ENCODE assay signal across 1 cellular context in the genomic region with DNA sequence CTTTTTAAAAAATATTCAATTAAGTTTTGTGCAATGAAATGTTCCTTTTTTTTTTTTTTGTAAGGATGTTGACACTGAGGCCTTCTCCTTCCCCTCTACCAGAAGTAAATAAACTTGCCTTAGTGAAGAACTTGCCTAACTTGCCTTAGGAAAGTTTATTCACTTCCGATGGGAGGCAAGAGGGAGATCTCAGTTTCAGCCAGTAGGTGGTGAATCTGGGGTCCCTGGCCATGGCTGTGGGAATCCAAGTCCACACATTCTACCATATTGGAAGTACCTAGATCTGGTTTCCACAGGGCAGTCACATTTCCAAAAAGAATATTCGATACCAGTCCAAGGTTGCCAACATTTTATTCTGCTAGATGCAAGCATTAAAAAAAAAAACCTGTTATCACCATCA.
TF ChIP-seq lines count a peak whose summit lies in the region.

No MANE protein-coding gene starts in this region.

TF ChIP-seq in HCT116, 20 proteins besides CTCF, POLR2A, EP300 and RAD21 (continued from another document):
- TF ChIP-seq, protein P1, sequence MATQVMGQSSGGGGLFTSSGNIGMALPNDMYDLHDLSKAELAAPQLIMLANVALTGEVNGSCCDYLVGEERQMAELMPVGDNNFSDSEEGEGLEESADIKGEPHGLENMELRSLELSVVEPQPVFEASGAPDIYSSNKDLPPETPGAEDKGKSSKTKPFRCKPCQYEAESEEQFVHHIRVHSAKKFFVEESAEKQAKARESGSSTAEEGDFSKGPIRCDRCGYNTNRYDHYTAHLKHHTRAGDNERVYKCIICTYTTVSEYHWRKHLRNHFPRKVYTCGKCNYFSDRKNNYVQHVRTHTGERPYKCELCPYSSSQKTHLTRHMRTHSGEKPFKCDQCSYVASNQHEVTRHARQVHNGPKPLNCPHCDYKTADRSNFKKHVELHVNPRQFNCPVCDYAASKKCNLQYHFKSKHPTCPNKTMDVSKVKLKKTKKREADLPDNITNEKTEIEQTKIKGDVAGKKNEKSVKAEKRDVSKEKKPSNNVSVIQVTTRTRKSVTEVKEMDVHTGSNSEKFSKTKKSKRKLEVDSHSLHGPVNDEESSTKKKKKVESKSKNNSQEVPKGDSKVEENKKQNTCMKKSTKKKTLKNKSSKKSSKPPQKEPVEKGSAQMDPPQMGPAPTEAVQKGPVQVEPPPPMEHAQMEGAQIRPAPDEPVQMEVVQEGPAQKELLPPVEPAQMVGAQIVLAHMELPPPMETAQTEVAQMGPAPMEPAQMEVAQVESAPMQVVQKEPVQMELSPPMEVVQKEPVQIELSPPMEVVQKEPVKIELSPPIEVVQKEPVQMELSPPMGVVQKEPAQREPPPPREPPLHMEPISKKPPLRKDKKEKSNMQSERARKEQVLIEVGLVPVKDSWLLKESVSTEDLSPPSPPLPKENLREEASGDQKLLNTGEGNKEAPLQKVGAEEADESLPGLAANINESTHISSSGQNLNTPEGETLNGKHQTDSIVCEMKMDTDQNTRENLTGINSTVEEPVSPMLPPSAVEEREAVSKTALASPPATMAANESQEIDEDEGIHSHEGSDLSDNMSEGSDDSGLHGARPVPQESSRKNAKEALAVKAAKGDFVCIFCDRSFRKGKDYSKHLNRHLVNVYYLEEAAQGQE (IDR thresholded peaks at IDR 0.05; ENCODE audit: low read depth), result no peak
- no peak for TF ChIP-seq SIN3A (IDR thresholded peaks at IDR 0.05; ENCODE audit: low read depth)
- TF ChIP-seq ELF1 (IDR thresholded peaks at IDR 0.05; ENCODE audit: borderline replicate concordance, low read depth), result no peak
- TF ChIP-seq ZFX (IDR thresholded peaks at IDR 0.05), result no peak
- no peak for TF ChIP-seq YY1 (IDR thresholded peaks at IDR 0.05; ENCODE audit: extremely low read depth, insufficient replicate concordance, low read depth, low read length)
